Comparison of ENCODE assay signal across 12 cellular contexts in genomic region chr14:33914676-33915516, GRCh38. TPM values are rescaled to one million over a fixed set of nuclear protein-coding genes. Genes with fewer than 3 reads are reported as not detected.
A peak's percentile ranks its signal among the peaks of the same experiment; 100 is the strongest.
DNase-seq lines count a peak whose midpoint lies in the region; ATAC-seq and TF ChIP-seq lines count a peak whose summit lies in the region.
"Had no signal": no experiment of that assay in that cellular context is flagged by ENCODE, and none has a peak within 500 bp of the region (broad histone marks: within the 10 kb centered on the region; RNA-seq: fewer than 3 reads in every experiment).

No MANE protein-coding gene starts in this region.

- H3K27me3 ChIP-seq in kidney epithelial cell (ENCODE audit: control insufficient read depth, insufficient read depth, low read length): no peaks in the 10 kb centered on the region

- in situ Hi-C loops in astrocyte of the spinal cord (cut with HindIII; ENCODE audit: low sequenced_read_pairs): no loop called here

- H3K4me3 ChIP-seq in AG09309 (ENCODE audit: control insufficient read depth, low read depth, low read length): no peak overlapping the region
- H3K4me3 ChIP-seq in astrocyte of the spinal cord (ENCODE audit: low read depth, low read length): no peak overlapping the region
- no peak overlapping the region for H3K4me3 ChIP-seq in kidney epithelial cell (ENCODE audit: low read depth, low read length)

- DNase-seq in AG09309 (ENCODE audit: low read depth) (peak; percentile 8), LHCN-M2 (ENCODE audit: low read depth) (peak; percentile 43), astrocyte of the spinal cord (ENCODE audit: low read depth, low spot score) (peak; percentile 84), kidney epithelial cell (ENCODE audit: low read depth) (peak; percentile 57), NCI-H748 (lab: John Stamatoyannopoulos, UW; ENCODE audit: unreplicated experiment) (no peak), GM10266 (ENCODE audit: extremely low spot score) (no peak), HuH-7.5 (ENCODE audit: low spot score) (no peak)
- DNase-seq: activated T-cell treated with anti-CD3 and anti-CD28 coated beads, Interleukin-2, amount 50 U/mL, for 48 hours; H7; retina; T-helper 17 cell had no signal

- no peak for ATAC-seq in HG03196 (IDR thresholded peaks at IDR 0.05; ENCODE audit: unreplicated experiment)
- ATAC-seq: T-helper 17 cell had no signal

- no peaks in the 10 kb centered on the region for H3K36me3 ChIP-seq in kidney epithelial cell (ENCODE audit: control insufficient read depth, insufficient read depth, low read length)

- no peak for TF ChIP-seq CTCF in AG09309 (IDR thresholded peaks at IDR 0.05; ENCODE audit: control insufficient read depth, insufficient read depth, low read depth, low read length, missing control alignments)
- no peak for TF ChIP-seq CTCF in astrocyte of the spinal cord (IDR thresholded peaks at IDR 0.05; ENCODE audit: low read depth, low read length)
- no peak for TF ChIP-seq CTCF in kidney epithelial cell (IDR thresholded peaks at IDR 0.05; ENCODE audit: insufficient read depth, low read length, poor library complexity, severe bottlenecking)
- TF ChIP-seq CTCF in GM10266 (IDR thresholded peaks at IDR 0.05; ENCODE audit: control insufficient read depth, insufficient read depth, low read depth, missing control alignments): no peak

RNA-seq across cellular contexts. Expression of gene EGLN3, which starts 36.0 kb away (rescaled TPM):
- total RNA-seq in LHCN-M2 (2014; rRNA removed) (1.5 and 2.9 TPM in 2 replicates), kidney epithelial cell (1.6 TPM in 2 replicates)
- polyA plus RNA-seq in LHCN-M2 (2012): 2.4 TPM

Comparison
In these comparisons a context has a peak if more than half of its experiments do, and no peak if none do; other contexts are left out.
1. DNase-seq: peak in AG09309 (single experiment), LHCN-M2 (single experiment), astrocyte of the spinal cord (single experiment) and kidney epithelial cell (single experiment); none in NCI-H748 (single experiment), GM10266 (single experiment) and HuH-7.5 (single experiment).